8 cellular contexts compared by ENCODE assay signal in genomic region chr7:47266131-47266706, GRCh38.
DNase-seq lines count a peak whose midpoint lies in the region; ATAC-seq and TF ChIP-seq lines count a peak whose summit lies in the region.

No MANE protein-coding gene starts in this region.

- no peaks in the 10 kb centered on the region for H3K27me3 ChIP-seq in neuronal stem cell (ENCODE audit: control insufficient read depth in 3 of 3, insufficient read depth in 3 of 3, low read depth in 1 of 3, low read length in 3 of 3)

- H3K23ac ChIP-seq in neuronal stem cell (ENCODE audit: low read depth, low read length, poor library complexity) = no peak overlapping the region

- no peaks in the 10 kb centered on the region for H3K4me1 Mint-ChIP-seq in activated CD8-positive, alpha-beta T cell treated with anti-CD3 and anti-CD28 coated beads for 36 hours (ENCODE audit: low read depth)

- H3K4me2 ChIP-seq in neuronal stem cell (ENCODE audit: insufficient read depth, low read length, poor library complexity, severe bottlenecking) = no peak overlapping the region

- H3K79me1 ChIP-seq in neuronal stem cell (ENCODE audit: low read depth, low read length) = no peaks in the 10 kb centered on the region

- H2AFZ ChIP-seq in neuronal stem cell (ENCODE audit: low read length) = peak overlapping the region; percentile 68

- H3K27ac Mint-ChIP-seq in activated CD8-positive, alpha-beta T cell treated with anti-CD3 and anti-CD28 coated beads for 36 hours = no peak overlapping the region

- H3K4me3 ChIP-seq in neuronal stem cell (ENCODE audit: low read length in 2 of 2) = no peak overlapping the region

- H2BK15ac ChIP-seq in neuronal stem cell (ENCODE audit: low read length) = no peak overlapping the region

- H3K4me1 ChIP-seq in neuronal stem cell (ENCODE audit: control insufficient read depth in 2 of 2, insufficient read depth in 1 of 2, low read depth in 1 of 2, low read length in 2 of 2) = peaks cover 2% of the 10 kb centered on the region in 2 donors

- H3K18ac ChIP-seq in neuronal stem cell (ENCODE audit: low read length) = no peak overlapping the region

- intact Hi-C loops in activated CD8-positive, alpha-beta T cell treated with anti-CD3 and anti-CD28 coated beads for 36 hours (cut with micrococcal nuclease) = loop anchor here (2.0 to 10.0 kb wide), 2 partner anchors 169 to 553 kb away; no protein-coding TSS in a partner anchor

- H3K27me3 Mint-ChIP-seq in activated CD8-positive, alpha-beta T cell treated with anti-CD3 and anti-CD28 coated beads for 36 hours = no peaks in the 10 kb centered on the region

- POLR2A ChIA-PET in activated CD8-positive, alpha-beta T cell treated with anti-CD3 and anti-CD28 coated beads for 36 hours (lab: Charles Lee) = no interaction called here

- no peak overlapping the region for H2BK12ac ChIP-seq in neuronal stem cell (ENCODE audit: low read length)

- peaks cover 3% of the 10 kb centered on the region for H3K9me3 Mint-ChIP-seq in activated CD8-positive, alpha-beta T cell treated with anti-CD3 and anti-CD28 coated beads for 36 hours

- H3K14ac ChIP-seq in neuronal stem cell (ENCODE audit: low read length) = no peak overlapping the region

- H3K4ac ChIP-seq in neuronal stem cell (ENCODE audit: low read length) = no peak overlapping the region

- TF ChIP-seq CTCF in GM13977 (IDR thresholded peaks at IDR 0.05; ENCODE audit: extremely low read depth, insufficient read depth, missing control alignments) = peak; percentile 90
- peak; percentile 84 for TF ChIP-seq CTCF in activated CD8-positive, alpha-beta T cell treated with anti-CD3 and anti-CD28 coated beads for 36 hours (IDR thresholded peaks at IDR 0.05)

- no peaks in the 10 kb centered on the region for H3K36me3 ChIP-seq in neuronal stem cell (replicated peaks in 1 of 2; ENCODE audit: control insufficient read depth in 2 of 2, insufficient read depth in 2 of 2, low read length in 2 of 2)

- CTCF ChIA-PET in activated CD8-positive, alpha-beta T cell treated with anti-CD3 and anti-CD28 coated beads for 36 hours (lab: Charles Lee) = interaction anchor here (0.6 to 4.4 kb wide), 30 partner anchors 9 to 673 kb away, joined by 3 to 26 read pairs (median 4); no protein-coding TSS in a partner anchor

- peak; percentile 3 to 15 for DNase-seq in AML-193 (lab: John Stamatoyannopoulos, UW)
- peak; percentile 65 for DNase-seq in GM13977 (ENCODE audit: low spot score)
- DNase-seq in NCI-H2171 (lab: John Stamatoyannopoulos, UW) = peak; percentile 67
- DNase-seq in activated CD8-positive, alpha-beta T cell treated with anti-CD3 and anti-CD28 coated beads for 36 hours = peak; percentile 56
- DNase-seq in foreskin melanocyte = peak; percentile 55
- DNase-seq in neuronal stem cell (ENCODE audit: low spot score) = peak; percentile 60
- DNase-seq in ureter (ENCODE audit: low spot score) = no peak

- no peak overlapping the region for H2AK5ac ChIP-seq in neuronal stem cell (ENCODE audit: low read depth, low read length)

- H3K9ac ChIP-seq in neuronal stem cell (ENCODE audit: low read depth, low read length, poor library complexity) = no peak overlapping the region

- ATAC-seq in HG02981 (IDR thresholded peaks at IDR 0.05; ENCODE audit: unreplicated experiment) = peak; percentile 74
- peak; percentile 73 for ATAC-seq in activated CD8-positive, alpha-beta T cell treated with anti-CD3 and anti-CD28 coated beads for 36 hours

- H2BK5ac ChIP-seq in neuronal stem cell (ENCODE audit: low read length) = no peak overlapping the region

- H3K27ac ChIP-seq in neuronal stem cell (replicated peaks; ENCODE audit: low read length) = no peak overlapping the region

- in situ Hi-C loops in GM13977 (cut with MboI; ENCODE audit: low pct_unique_long_range_greater_than_20kb, low sequenced_read_pairs, unreplicated experiment) = loop anchor here (10.0 kb wide), 1 partner anchor 559 kb away; no protein-coding TSS in a partner anchor

- H3K4me3 Mint-ChIP-seq in activated CD8-positive, alpha-beta T cell treated with anti-CD3 and anti-CD28 coated beads for 36 hours = no peak overlapping the region

- H4K91ac ChIP-seq in neuronal stem cell (ENCODE audit: low read depth, low read length, poor library complexity) = no peak overlapping the region

- no CpG with 5 or more reads among the region's 7 CpGs for WGBS in neuronal stem cell (ENCODE audit: extremely low coverage in 2 of 2, insufficient read length in 2 of 2, insufficient replicate concordance in 1 of 2), 2 donors

- H2BK120ac ChIP-seq in neuronal stem cell (ENCODE audit: low read depth, low read length) = no peak overlapping the region

- no peaks in the 10 kb centered on the region for H3K36me3 Mint-ChIP-seq in activated CD8-positive, alpha-beta T cell treated with anti-CD3 and anti-CD28 coated beads for 36 hours (ENCODE audit: low read depth)

- H3K9me3 ChIP-seq in neuronal stem cell (replicated peaks in 1 of 2; ENCODE audit: control insufficient read depth in 2 of 2, insufficient read depth in 1 of 2, low read depth in 1 of 2, low read length in 2 of 2) = peaks cover 0 to 5% of the 10 kb centered on the region in 2 donors

- H4K8ac ChIP-seq in neuronal stem cell (ENCODE audit: low read depth, low read length) = no peak overlapping the region
